Comparison of ENCODE assay signal across 19 cellular contexts in the genomic region with DNA sequence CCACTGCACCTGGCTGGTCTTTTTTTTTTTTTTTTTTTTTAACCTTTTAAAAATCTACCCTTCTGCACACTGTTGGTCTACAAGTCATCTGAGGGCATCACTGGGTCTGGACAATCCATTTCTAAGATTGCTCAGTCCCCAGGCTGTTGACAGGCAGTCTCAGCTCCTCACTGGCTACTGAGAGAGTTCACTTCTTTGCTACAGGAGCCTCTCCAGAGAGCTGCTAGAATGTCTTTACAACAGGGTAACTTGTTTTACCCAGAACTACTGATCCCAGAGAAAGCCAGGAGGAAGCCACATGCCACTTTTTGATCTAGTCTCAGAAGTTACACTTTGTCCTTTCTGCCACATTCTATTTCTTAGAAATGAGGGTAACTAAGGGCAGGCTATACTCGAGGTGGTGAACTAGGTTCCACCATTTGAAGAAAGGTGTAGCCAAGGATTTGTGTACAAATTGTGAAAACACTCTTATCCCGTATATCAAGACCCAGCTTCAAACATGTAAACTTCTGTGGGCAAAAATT. TPM values are rescaled to one million over a fixed set of nuclear protein-coding genes. Genes with fewer than 3 reads are reported as not detected.
DNase-seq lines count a peak whose midpoint lies in the region; ATAC-seq lines count a peak whose summit lies in the region.
"Had no signal": no experiment of that assay in that cellular context is flagged by ENCODE, and none has a peak within 500 bp of the region (broad histone marks: within the 10 kb centered on the region; RNA-seq: fewer than 3 reads in every experiment).

No MANE protein-coding gene starts in this region.

- peaks cover 38% of the 10 kb centered on the region for H3K36me3 Mint-ChIP-seq in activated naive CD4-positive, alpha-beta T cell treated with anti-CD3 and anti-CD28 coated beads, Interleukin-2, amount 10 ng/mL, durations not matched to agents 7 days and 5 days
- peaks cover 5% of the 10 kb centered on the region for H3K36me3 Mint-ChIP-seq in T-helper 17 cell (ENCODE audit: low read depth)
- H3K36me3 Mint-ChIP-seq in activated naive CD8-positive, alpha-beta T cell treated with anti-CD3 and anti-CD28 coated beads for 36 hours = peaks cover 15% of the 10 kb centered on the region
- peaks cover 36% of the 10 kb centered on the region for H3K36me3 Mint-ChIP-seq in stimulated activated effector memory CD8-positive, alpha-beta T cell treated with anti-CD3 and anti-CD28 coated beads, Interleukin-12 subunit alpha, Interleukin-12 subunit beta, amount 100 ng/mL, for 72 hours

- CTCF ChIA-PET in activated naive CD4-positive, alpha-beta T cell treated with anti-CD3 and anti-CD28 coated beads, Interleukin-2, amount 10 ng/mL, durations not matched to agents 7 days and 5 days (lab: Charles Lee) = no interaction called here

- H3K9me3 ChIP-seq in T-helper 17 cell (ENCODE audit: control insufficient read depth, low read length, poor library complexity, severe bottlenecking) = no peaks in the 10 kb centered on the region
- H3K9me3 ChIP-seq: MG63 had no signal

- ATAC-seq in T-helper 17 cell (no peak), HG02870 (IDR thresholded peaks at IDR 0.05; ENCODE audit: unreplicated experiment) (no peak)
- no peak for ATAC-seq in stimulated activated effector memory CD8-positive, alpha-beta T cell treated with anti-CD3 and anti-CD28 coated beads, Interleukin-12 subunit alpha, Interleukin-12 subunit beta, amount 100 ng/mL, for 72 hours
- ATAC-seq: GM23338, HepG2, K562 had no signal

- H3K27ac Mint-ChIP-seq in activated naive CD4-positive, alpha-beta T cell treated with anti-CD3 and anti-CD28 coated beads, Interleukin-2, amount 10 ng/mL, durations not matched to agents 7 days and 5 days = peak overlapping the region; percentile 88
- peak overlapping the region; percentile 66 for H3K27ac Mint-ChIP-seq in T-helper 17 cell
- peak overlapping the region; percentile 74 for H3K27ac Mint-ChIP-seq in activated naive CD8-positive, alpha-beta T cell treated with anti-CD3 and anti-CD28 coated beads for 36 hours
- H3K27ac Mint-ChIP-seq in stimulated activated effector memory CD8-positive, alpha-beta T cell treated with anti-CD3 and anti-CD28 coated beads, Interleukin-12 subunit alpha, Interleukin-12 subunit beta, amount 100 ng/mL, for 72 hours = peak overlapping the region; percentile 20
- H3K27ac Mint-ChIP-seq: GM23338 had no signal

- H3K4me1 Mint-ChIP-seq in activated naive CD4-positive, alpha-beta T cell treated with anti-CD3 and anti-CD28 coated beads, Interleukin-2, amount 10 ng/mL, durations not matched to agents 7 days and 5 days = peaks cover 33% of the 10 kb centered on the region
- peaks cover 5% of the 10 kb centered on the region for H3K4me1 Mint-ChIP-seq in T-helper 17 cell
- H3K4me1 Mint-ChIP-seq in activated naive CD8-positive, alpha-beta T cell treated with anti-CD3 and anti-CD28 coated beads for 36 hours = peaks cover 11% of the 10 kb centered on the region
- H3K4me1 Mint-ChIP-seq in stimulated activated effector memory CD8-positive, alpha-beta T cell treated with anti-CD3 and anti-CD28 coated beads, Interleukin-12 subunit alpha, Interleukin-12 subunit beta, amount 100 ng/mL, for 72 hours = peaks cover 3% of the 10 kb centered on the region

- no peak for DNase-seq in activated naive CD4-positive, alpha-beta T cell treated with anti-CD3 and anti-CD28 coated beads, Interleukin-2, amount 10 ng/mL, durations not matched to agents 7 days and 5 days
- no peak for DNase-seq in activated naive CD4-positive, alpha-beta T cell treated with Interleukin-2 at 50 U/mL for 16 hours
- no peak for DNase-seq in T-helper 17 cell
- no peak for DNase-seq in activated naive CD8-positive, alpha-beta T cell treated with anti-CD3 and anti-CD28 coated beads for 36 hours
- DNase-seq in stimulated activated effector memory CD8-positive, alpha-beta T cell treated with anti-CD3 and anti-CD28 coated beads, Interleukin-12 subunit alpha, Interleukin-12 subunit beta, amount 100 ng/mL, for 72 hours (ENCODE audit: low spot score in 2 of 2) = no peak
- DNase-seq in anterior cingulate cortex (lab: John Stamatoyannopoulos, UW) = no peak
- DNase-seq: CD4-positive, alpha-beta memory T cell; DND-41; HCEC 1CT; MG63; NCI-H1417 treated with DMSO at 0.1 percent for 48 hours; NCI-H187; NCI-H446 treated with DMSO at 0.1 percent for 48 hours; NCI-H526 treated with DMSO at 0.1 percent for 48 hours; OCI-M1 had no signal

- peak overlapping the region; percentile 61 for H3K4me3 Mint-ChIP-seq in activated naive CD4-positive, alpha-beta T cell treated with anti-CD3 and anti-CD28 coated beads, Interleukin-2, amount 10 ng/mL, durations not matched to agents 7 days and 5 days
- no peak overlapping the region for H3K4me3 Mint-ChIP-seq in T-helper 17 cell
- no peak overlapping the region for H3K4me3 Mint-ChIP-seq in activated naive CD8-positive, alpha-beta T cell treated with anti-CD3 and anti-CD28 coated beads for 36 hours
- H3K4me3 Mint-ChIP-seq in stimulated activated effector memory CD8-positive, alpha-beta T cell treated with anti-CD3 and anti-CD28 coated beads, Interleukin-12 subunit alpha, Interleukin-12 subunit beta, amount 100 ng/mL, for 72 hours = no peak overlapping the region
- H3K4me3 Mint-ChIP-seq: CD4-positive, alpha-beta memory T cell; GM23338 had no signal

- H3K9me3 Mint-ChIP-seq in activated naive CD4-positive, alpha-beta T cell treated with anti-CD3 and anti-CD28 coated beads, Interleukin-2, amount 10 ng/mL, durations not matched to agents 7 days and 5 days = no peaks in the 10 kb centered on the region
- H3K9me3 Mint-ChIP-seq in activated naive CD8-positive, alpha-beta T cell treated with anti-CD3 and anti-CD28 coated beads for 36 hours = no peaks in the 10 kb centered on the region
- H3K9me3 Mint-ChIP-seq in stimulated activated effector memory CD8-positive, alpha-beta T cell treated with anti-CD3 and anti-CD28 coated beads, Interleukin-12 subunit alpha, Interleukin-12 subunit beta, amount 100 ng/mL, for 72 hours = no peaks in the 10 kb centered on the region
- H3K9me3 Mint-ChIP-seq: CD4-positive, alpha-beta memory T cell; GM23338 had no signal

- no peaks in the 10 kb centered on the region for H3K27me3 Mint-ChIP-seq in activated naive CD4-positive, alpha-beta T cell treated with anti-CD3 and anti-CD28 coated beads, Interleukin-2, amount 10 ng/mL, durations not matched to agents 7 days and 5 days
- no peaks in the 10 kb centered on the region for H3K27me3 Mint-ChIP-seq in T-helper 17 cell
- H3K27me3 Mint-ChIP-seq in activated naive CD8-positive, alpha-beta T cell treated with anti-CD3 and anti-CD28 coated beads for 36 hours = no peaks in the 10 kb centered on the region
- H3K27me3 Mint-ChIP-seq: CD4-positive, alpha-beta memory T cell had no signal

RNA-seq across cellular contexts. Expression of gene CCNB2, which starts 5.7 kb away (rescaled TPM):
- total RNA-seq in T-helper 17 cell = under 1 TPM in 1 of 2 donors, not detected in 1; 0.73 TPM
- total RNA-seq in activated naive CD8-positive, alpha-beta T cell treated with anti-CD3 and anti-CD28 coated beads for 36 hours = 10 to 100 TPM; 56.3 to 58.7 TPM

Comparison
In these comparisons a context has a peak if more than half of its experiments do, and no peak if none do; other contexts are left out.
1. H3K27ac Mint-ChIP-seq: peak in every context shown above with its lines; median percentile 88 in activated naive CD4-positive, alpha-beta T cell treated with anti-CD3 and anti-CD28 coated beads, Interleukin-2, amount 10 ng/mL, durations not matched to agents 7 days and 5 days; 74 in activated naive CD8-positive, alpha-beta T cell treated with anti-CD3 and anti-CD28 coated beads for 36 hours; 66 in T-helper 17 cell; 20 in stimulated activated effector memory CD8-positive, alpha-beta T cell treated with anti-CD3 and anti-CD28 coated beads, Interleukin-12 subunit alpha, Interleukin-12 subunit beta, amount 100 ng/mL, for 72 hours.
2. RNA of gene CCNB2, which starts 5.7 kb away (total RNA-seq): 56.3 to 58.7 TPM in activated naive CD8-positive, alpha-beta T cell treated with anti-CD3 and anti-CD28 coated beads for 36 hours; 0.73 TPM in T-helper 17 cell; every median in the first group is over 10 times any median in the second.